ENCODE assay signal across 14 cellular contexts in genomic region chr4:1323635-1324442, GRCh38. TPM values are rescaled to one million over a fixed set of nuclear protein-coding genes. Genes with fewer than 3 reads are reported as not detected.
DNase-seq lines count a peak whose midpoint lies in the region; ATAC-seq, FAIRE-seq and TF ChIP-seq lines count a peak whose summit lies in the region.
"Had no signal": no experiment of that assay in that cellular context is flagged by ENCODE, and none has a peak within 500 bp of the region (broad histone marks: within the 10 kb centered on the region; RNA-seq: fewer than 3 reads in every experiment).

No MANE protein-coding gene starts in this region.

- no peak for TF ChIP-seq RAD21 in A549 (conservative IDR thresholded peaks at IDR 0.05 in 1 of 2, IDR thresholded peaks at IDR 0.05 in 1 of 2)

- H3K4me2 ChIP-seq in A549, result peak overlapping the region; percentile 37; the same call in 2 of the 3 replicates

- TF ChIP-seq EP300 in A549 (IDR thresholded peaks at IDR 0.05), result no peak

- H3K9me3 ChIP-seq in A549, result no peaks in the 10 kb centered on the region
- no peaks in the 10 kb centered on the region for H3K9me3 ChIP-seq in HEK293 (ENCODE audit: control insufficient read depth, insufficient read depth, low read depth, low read length)
- no peaks in the 10 kb centered on the region for H3K9me3 ChIP-seq in adipocyte (ENCODE audit: control insufficient read depth, low read length)
- no peaks in the 10 kb centered on the region for H3K9me3 ChIP-seq in adrenal gland (replicated peaks in 1 of 3)

- H3K27me3 ChIP-seq in adipocyte (replicated peaks; ENCODE audit: control insufficient read depth, insufficient read depth, low read length), result no peaks in the 10 kb centered on the region
- H3K27me3 ChIP-seq in adrenal gland, result no peaks in the 10 kb centered on the region

- WGBS in A549 (ENCODE audit: missing lambda C conversion rate), result 13% methylated on average over 9 of the region's 11 CpGs
- 93 to 95% (median 94%) methylated on average over 11 of the region's 11 CpGs for WGBS in adrenal gland, 4 donors

- TF ChIP-seq CTCF in A549 (IDR thresholded peaks at IDR 0.05) (no peak), HEK293 (tag by site-specific recombination; IDR thresholded peaks at IDR 0.05) (no peak), adrenal gland (IDR thresholded peaks at IDR 0.05) (no peak)

- H3K4me3 ChIP-seq in A549 (no peak overlapping the region), HEK293 (ENCODE audit: low read depth, low read length) (no peak overlapping the region), adipocyte (ENCODE audit: low read length) (no peak overlapping the region), adrenal gland (no peak overlapping the region)
- H3K4me3 ChIP-seq: GM12878 had no signal

- FAIRE-seq in A549 (lab: Jason Lieb, UNC), result no peak
- FAIRE-seq: GM12878 had no signal

- intact Hi-C loops in adrenal gland (cut with DNase I), result no loop called here

- H3K4me1 ChIP-seq in A549 (peaks cover 14% of the 10 kb centered on the region; the same call in 2 of the 3 replicates), HEK293 (ENCODE audit: control insufficient read depth, insufficient read depth, low read length) (no peaks in the 10 kb centered on the region), adipocyte (ENCODE audit: control insufficient read depth, insufficient read depth, low read length) (peaks cover 9% of the 10 kb centered on the region), adrenal gland (replicated peaks in 1 of 2) (no peaks in the 10 kb centered on the region)

- CTCF ChIA-PET in A549 (lab: Yijun Ruan, JAX) (no interaction called here), HEK293 (lab: Yijun Ruan, JAX) (no interaction called here)

- peak overlapping the region; percentile 21 to 80; a peak in 3 of 6 replicates for H3K27ac ChIP-seq in A549
- H3K27ac ChIP-seq in HEK293 (ENCODE audit: extremely low read depth, low read depth, low read length), result no peak overlapping the region
- no peak overlapping the region for H3K27ac ChIP-seq in adrenal gland

- POLR2A ChIA-PET in A549 (lab: Yijun Ruan, JAX) (no interaction called here), HEK293 (lab: Yijun Ruan, JAX) (no interaction called here)

- DNase-seq in A549 (ENCODE audit: low read depth in 1 of 2, low spot score in 1 of 2) (peak; percentile 44 to 72), adipocyte (ENCODE audit: low read depth) (peak; percentile 51), glomerular visceral epithelial cell (ENCODE audit: extremely low spot score) (peak; percentile 83), adrenal gland (no peak), amygdala (lab: John Stamatoyannopoulos, UW) (no peak), NCI-H526 treated with DMSO at 0.1 percent for 48 hours (lab: John Stamatoyannopoulos, UW) (no peak)
- DNase-seq: cortex of kidney; naive B cell; NK-92 treated with Interleukin-12 subunit alpha and Interleukin-12 subunit beta, amount 100 ng/mL, for 24 hours; stimulated activated CD4-positive, alpha-beta T cell treated with anti-CD3 and anti-CD28 coated beads, Interleukin-15, amount 100 ng/mL, for 24 hours; stimulated activated naive CD8-positive, alpha-beta T cell treated with anti-CD3 and anti-CD28 coated beads, Interleukin-15, Interleukin-2, amounts not matched to agents 100 U/mL and 50 U/mL, for 24 hours had no signal

- TF ChIP-seq POLR2A in A549 (IDR thresholded peaks at IDR 0.05; ENCODE audit: low read length), result no peak
- no peak for TF ChIP-seq POLR2A in adrenal gland (IDR thresholded peaks at IDR 0.05)

- ATAC-seq in A549, result peak; percentile 28 to 62; a peak in 4 of 6 replicates
- no peak for ATAC-seq in GM19023 (IDR thresholded peaks at IDR 0.05; ENCODE audit: unreplicated experiment)
- ATAC-seq: GM12878; stimulated activated naive CD8-positive, alpha-beta T cell treated with anti-CD3 and anti-CD28 coated beads, Interleukin-15, Interleukin-2, amounts not matched to agents 100 U/mL and 50 U/mL, for 24 hours had no signal

- peaks cover 0 to 78% of the 10 kb centered on the region in 2 experiments; a peak in 2 of 3 replicates for H3K36me3 ChIP-seq in HEK293 (ENCODE audit: control insufficient read depth in 2 of 2, insufficient read depth in 1 of 2, low read length in 2 of 2)
- peaks cover 63% of the 10 kb centered on the region for H3K36me3 ChIP-seq in adipocyte (ENCODE audit: control insufficient read depth, insufficient read depth, low read length, severe bottlenecking)
- H3K36me3 ChIP-seq in adrenal gland (replicated peaks in 1 of 2), result peaks cover 0 to 49% of the 10 kb centered on the region in 2 donors

- H3K9ac ChIP-seq in adipocyte (ENCODE audit: low read length), result no peak overlapping the region

TF ChIP-seq in A549, 52 proteins besides CTCF, POLR2A, EP300 and RAD21 (continues in another document):
- TF ChIP-seq CBX2 (IDR thresholded peaks at IDR 0.05; ENCODE audit: borderline replicate concordance, low read depth) (no peak), ZSCAN20 (CRISPR knock-in tag; IDR thresholded peaks at IDR 0.05) (no peak), HES2 (IDR thresholded peaks at IDR 0.05) (no peak), FOSL2 (IDR thresholded peaks at IDR 0.05) (no peak), FOSL2 (CRISPR knock-in tag; IDR thresholded peaks at IDR 0.05) (peak; percentile 26), MYC (IDR thresholded peaks at IDR 0.05; ENCODE audit: borderline replicate concordance, low read length) (no peak), BHLHE40 (IDR thresholded peaks at IDR 0.05; ENCODE audit: low read depth, low read length) (no peak), JUNB (IDR thresholded peaks at IDR 0.05) (0 out of 2 replicates have a peak, but pooled peaks have one; percentile 19), GATA3 (IDR thresholded peaks at IDR 0.05; ENCODE audit: borderline replicate concordance) (0 out of 2 replicates have a peak, but pooled peaks have one; percentile 34), EHF (CRISPR knock-in tag; IDR thresholded peaks at IDR 0.05) (no peak), MAX (IDR thresholded peaks at IDR 0.05) (peak; percentile 47; the same call in 1 of the 2 replicates), NR3C1 (IDR thresholded peaks at IDR 0.05) (no peak)

TF ChIP-seq in HEK293, 187 proteins besides CTCF, POLR2A, EP300 and RAD21:
- TF ChIP-seq ZNF391 (tag by site-specific recombination; IDR thresholded peaks at IDR 0.05; ENCODE audit: borderline replicate concordance, low read depth) (no peak), GLI2 (tag by site-specific recombination; IDR thresholded peaks at IDR 0.05; ENCODE audit: borderline replicate concordance, low read depth) (no peak), GFI1B (tag by site-specific recombination; IDR thresholded peaks at IDR 0.05) (peak; percentile 76; the same call in 1 of the 2 replicates)

RNA-seq across cellular contexts. Expression of gene UVSSA, which starts 23.2 kb away (rescaled TPM):
- 6.3 and 6.9 TPM in 2 replicates for polyA plus RNA-seq in A549 (2011; rRNA removed)
- 6.8 and 7.9 TPM in 2 replicates for polyA plus RNA-seq in A549 (2012; cell fraction: cytosol; rRNA removed)
- polyA plus RNA-seq in A549 (2012; cell fraction: nucleus; rRNA removed), result 28.0 and 46.1 TPM in 2 replicates
- 4.3 to 5.4 TPM (median 4.5 TPM) in 3 replicates for polyA plus RNA-seq in A549 (2017; fragmentation: RNase III; extraction: RNeasy Plus Mini Kit Qiagen cat#74134 plus additional on column Dnase treatment)
- polyA minus RNA-seq in A549 (2011; rRNA and poly(A)+ RNA removed), result 4.3 and 6.2 TPM in 2 replicates
- total RNA-seq in adrenal gland, result 10 to 100 TPM in 6 of 8 donors, 1 to 10 TPM in 2; 9.3 to 36.5 (median 17.5) TPM
- polyA plus RNA-seq in adrenal gland, result 10 to 100 TPM in 2 of 3 donors, 1 to 10 TPM in 1; 2.9 to 37.4 (median 21.9) TPM

RNA-seq across cellular contexts. Expression of gene MAEA, which starts 34.1 kb away (rescaled TPM):
- 42.4 and 46.1 TPM in 2 replicates for polyA plus RNA-seq in A549 (2011; rRNA removed)
- polyA plus RNA-seq in A549 (2012; cell fraction: cytosol; rRNA removed), result 109 and 110 TPM in 2 replicates
- 191 and 229 TPM in 2 replicates for polyA plus RNA-seq in A549 (2012; cell fraction: nucleus; rRNA removed)
- 58.4 to 67.1 TPM (median 58.5 TPM) in 3 replicates for polyA plus RNA-seq in A549 (2017; fragmentation: RNase III; extraction: RNeasy Plus Mini Kit Qiagen cat#74134 plus additional on column Dnase treatment)
- polyA minus RNA-seq in A549 (2011; rRNA and poly(A)+ RNA removed), result 22.2 and 31.8 TPM in 2 replicates
- total RNA-seq in adrenal gland, result 10 to 100 TPM; 60.2 to 96.8 (median 79.2) TPM
- 100 to 1,000 TPM in 1 of 3 donors, 10 to 100 TPM in 2; 35.6 to 103 (median 70.3) TPM for polyA plus RNA-seq in adrenal gland

Comparison
In these comparisons a context has a peak if more than half of its experiments do, and no peak if none do; other contexts are left out.
1. DNase-seq: peak in A549 (2 of 2), adipocyte (single experiment) and glomerular visceral epithelial cell (single experiment); none in adrenal gland (0 of 7), amygdala (0 of 56) and NCI-H526 treated with DMSO at 0.1 percent for 48 hours (single experiment).
2. H3K27ac ChIP-seq: peak in A549 (2 of 2); none in HEK293 (single experiment) and adrenal gland (0 of 5).